14 cellular contexts compared by ENCODE assay signal in the genomic region with DNA sequence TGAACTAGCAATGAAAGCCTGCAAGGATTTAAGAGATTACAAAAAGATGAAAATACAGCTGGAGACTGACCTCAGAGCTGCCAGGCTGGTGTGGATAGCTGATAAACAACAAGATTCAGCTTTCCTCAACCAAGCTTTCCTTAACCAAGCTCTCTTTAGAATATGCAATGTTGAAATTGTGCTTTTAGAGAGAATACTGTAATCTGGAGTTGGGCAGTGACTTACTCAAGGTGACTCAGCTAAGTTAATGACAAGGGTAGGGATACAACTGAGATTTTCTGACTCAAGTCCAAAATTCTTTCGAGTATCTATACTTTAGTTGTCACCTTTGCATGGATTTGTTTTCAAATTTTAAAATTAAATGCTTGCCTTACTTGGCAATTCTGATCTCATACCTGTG.
A peak's percentile ranks its signal among the peaks of the same experiment; 100 is the strongest.
DNase-seq lines count a peak whose midpoint lies in the region; ATAC-seq and TF ChIP-seq lines count a peak whose summit lies in the region.
"Had no signal": no experiment of that assay in that cellular context is flagged by ENCODE, and none has a peak within 500 bp of the region (broad histone marks: within the 10 kb centered on the region; RNA-seq: fewer than 3 reads in every experiment).

No MANE protein-coding gene starts in this region.

- no peak overlapping the region for H3K4me3 ChIP-seq in fibroblast of villous mesenchyme (ENCODE audit: low read depth, low read length)
- no peak overlapping the region for H3K4me3 ChIP-seq in CD8-positive, alpha-beta memory T cell (ENCODE audit: low read length)
- H3K4me3 ChIP-seq: uterus had no signal

- no peak for ATAC-seq in stimulated activated memory B cell treated with anti-CD40 and anti-IgM and Interleukin-4, amounts not matched to agents 10 μg/mL and 1 μg/mL and 100 μg/mL, for 72 hours
- ATAC-seq: stimulated activated naive CD8-positive, alpha-beta T cell treated with anti-CD3 and anti-CD28 coated beads, Interleukin-15, amount 100 ng/mL, for 72 hours had no signal

- CTCF ChIA-PET in CD8-positive, alpha-beta memory T cell (lab: Charles Lee), result no interaction called here

- no peaks in the 10 kb centered on the region for H3K9me3 ChIP-seq in CD8-positive, alpha-beta memory T cell (ENCODE audit: low read length)
- H3K9me3 ChIP-seq: uterus had no signal

- TF ChIP-seq CTCF in fibroblast of villous mesenchyme (IDR thresholded peaks at IDR 0.05; ENCODE audit: insufficient read depth, low read depth, low read length) (no peak), endothelial cell (IDR thresholded peaks at IDR 0.05; ENCODE audit: unreplicated experiment) (no peak)

- POLR2A ChIA-PET in CD8-positive, alpha-beta memory T cell (lab: Charles Lee), result no interaction called here

- H3K36me3 ChIP-seq in CD8-positive, alpha-beta memory T cell (ENCODE audit: insufficient read depth, low read length), result no peaks in the 10 kb centered on the region
- H3K36me3 ChIP-seq: uterus had no signal

- H3K27ac ChIP-seq in CD8-positive, alpha-beta memory T cell (ENCODE audit: low read depth, low read length), result no peak overlapping the region
- H3K27ac ChIP-seq: uterus had no signal

- H3K27me3 Mint-ChIP-seq in endothelial cell (ENCODE audit: unreplicated experiment), result no peaks in the 10 kb centered on the region
- no peaks in the 10 kb centered on the region for H3K27me3 Mint-ChIP-seq in stimulated activated memory B cell treated with anti-CD40 and anti-IgM and Interleukin-4, amounts not matched to agents 10 μg/mL and 1 μg/mL and 100 μg/mL, for 72 hours
- H3K27me3 Mint-ChIP-seq in CD8-positive, alpha-beta memory T cell, result no peaks in the 10 kb centered on the region
- H3K27me3 Mint-ChIP-seq: stimulated activated naive CD8-positive, alpha-beta T cell treated with anti-CD3 and anti-CD28 coated beads, Interleukin-15, amount 100 ng/mL, for 72 hours had no signal

- no peaks in the 10 kb centered on the region for H3K36me3 Mint-ChIP-seq in endothelial cell (ENCODE audit: low read depth, unreplicated experiment)
- no peaks in the 10 kb centered on the region for H3K36me3 Mint-ChIP-seq in stimulated activated memory B cell treated with anti-CD40 and anti-IgM and Interleukin-4, amounts not matched to agents 10 μg/mL and 1 μg/mL and 100 μg/mL, for 72 hours
- H3K36me3 Mint-ChIP-seq in CD8-positive, alpha-beta memory T cell, result peaks cover 0 to 7% (median 3%) of the 10 kb centered on the region in 3 donors

- no peak overlapping the region for H3K4me3 Mint-ChIP-seq in endothelial cell (ENCODE audit: unreplicated experiment)
- no peak overlapping the region for H3K4me3 Mint-ChIP-seq in stimulated activated memory B cell treated with anti-CD40 and anti-IgM and Interleukin-4, amounts not matched to agents 10 μg/mL and 1 μg/mL and 100 μg/mL, for 72 hours
- H3K4me3 Mint-ChIP-seq in CD8-positive, alpha-beta memory T cell, result no peak overlapping the region
- H3K4me3 Mint-ChIP-seq: stimulated activated naive CD8-positive, alpha-beta T cell treated with anti-CD3 and anti-CD28 coated beads, Interleukin-15, amount 100 ng/mL, for 72 hours had no signal

- in situ Hi-C loops in ACHN (cut with HindIII; ENCODE audit: low pct_ligation_motif_present, low pct_unique_long_range_greater_than_20kb, low sequenced_read_pairs), result no loop called here

- H3K4me1 Mint-ChIP-seq in endothelial cell (ENCODE audit: unreplicated experiment), result peaks cover 10% of the 10 kb centered on the region
- peaks cover 6% of the 10 kb centered on the region for H3K4me1 Mint-ChIP-seq in stimulated activated memory B cell treated with anti-CD40 and anti-IgM and Interleukin-4, amounts not matched to agents 10 μg/mL and 1 μg/mL and 100 μg/mL, for 72 hours
- H3K4me1 Mint-ChIP-seq in CD8-positive, alpha-beta memory T cell, result peaks cover 20 to 74% (median 41%) of the 10 kb centered on the region in 3 donors

- no peaks in the 10 kb centered on the region for H3K9me3 Mint-ChIP-seq in endothelial cell (ENCODE audit: unreplicated experiment)
- no peaks in the 10 kb centered on the region for H3K9me3 Mint-ChIP-seq in stimulated activated memory B cell treated with anti-CD40 and anti-IgM and Interleukin-4, amounts not matched to agents 10 μg/mL and 1 μg/mL and 100 μg/mL, for 72 hours
- H3K9me3 Mint-ChIP-seq in CD8-positive, alpha-beta memory T cell, result peaks cover 0 to 2% (median 0%) of the 10 kb centered on the region in 5 donors
- H3K9me3 Mint-ChIP-seq: stimulated activated naive CD8-positive, alpha-beta T cell treated with anti-CD3 and anti-CD28 coated beads, Interleukin-15, amount 100 ng/mL, for 72 hours had no signal

- H3K27ac Mint-ChIP-seq in endothelial cell (ENCODE audit: unreplicated experiment), result no peak overlapping the region
- no peak overlapping the region for H3K27ac Mint-ChIP-seq in stimulated activated memory B cell treated with anti-CD40 and anti-IgM and Interleukin-4, amounts not matched to agents 10 μg/mL and 1 μg/mL and 100 μg/mL, for 72 hours
- H3K27ac Mint-ChIP-seq in CD8-positive, alpha-beta memory T cell, result peak overlapping the region in 1 of 8 donors; percentile 10
- H3K27ac Mint-ChIP-seq: stimulated activated naive CD8-positive, alpha-beta T cell treated with anti-CD3 and anti-CD28 coated beads, Interleukin-15, amount 100 ng/mL, for 72 hours had no signal

- DNase-seq in ACHN, result peak; percentile 32
- DNase-seq in HT1080 (ENCODE audit: low read depth), result peak; percentile 63
- peak; percentile 75 for DNase-seq in amniotic epithelial cell (ENCODE audit: low read depth)
- DNase-seq in fibroblast of villous mesenchyme (ENCODE audit: low read depth), result peak; percentile 80
- no peak for DNase-seq in endothelial cell (ENCODE audit: low spot score)
- DNase-seq in Kasumi-1 (lab: John Stamatoyannopoulos, UW), result no peak
- DNase-seq in CD8-positive, alpha-beta memory T cell, result no peak
- DNase-seq: activated naive CD4-positive, alpha-beta T cell treated with anti-CD3 and anti-CD28 coated beads, Interleukin-2, amount 50 U/mL, for 16 hours; midbrain; NCI-H2227 treated with DMSO at 0.1 percent for 48 hours; nucleus accumbens; stimulated activated naive CD8-positive, alpha-beta T cell treated with anti-CD3 and anti-CD28 coated beads, Interleukin-15, amount 100 ng/mL, for 72 hours; uterus had no signal

- no peaks in the 10 kb centered on the region for H3K27me3 ChIP-seq in CD8-positive, alpha-beta memory T cell (ENCODE audit: insufficient read depth, low read length, poor library complexity, severe bottlenecking)
- H3K27me3 ChIP-seq: uterus had no signal

- peaks cover 10% of the 10 kb centered on the region for H3K4me1 ChIP-seq in CD8-positive, alpha-beta memory T cell (ENCODE audit: insufficient read depth, low read length)
- H3K4me1 ChIP-seq: uterus had no signal

Comparison
In these comparisons a context has a peak if more than half of its experiments do, and no peak if none do; other contexts are left out.
1. DNase-seq: peak in ACHN (single experiment), HT1080 (single experiment), amniotic epithelial cell (single experiment) and fibroblast of villous mesenchyme (single experiment); none in endothelial cell (single experiment), Kasumi-1 (0 of 2) and CD8-positive, alpha-beta memory T cell (0 of 5).